ENCODE assay signal across 20 cellular contexts in genomic region chr5:8396756-8397155, GRCh38.
"Had no signal": no experiment of that assay in that cellular context is flagged by ENCODE, and none has a peak within 500 bp of the region (broad histone marks: within the 10 kb centered on the region; RNA-seq: fewer than 3 reads in every experiment).

No MANE protein-coding gene starts in this region.

- DNase-seq: activated CD4-positive, alpha-beta T cell treated with anti-CD3 and anti-CD28 coated beads for 36 hours; activated CD8-positive, alpha-beta memory T cell treated with anti-CD3 and anti-CD28 coated beads, Interleukin-2, amount 50 U/mL, for 4 hours; activated CD8-positive, alpha-beta T cell treated with anti-CD3 and anti-CD28 coated beads, Interleukin-2, amount 10 ng/mL, durations not matched to agents 7 days and 5 days; activated effector memory CD4-positive, alpha-beta T cell treated with anti-CD3 and anti-CD28 coated beads, Interleukin-2, amount 50 U/mL, for 16 hours; activated T-cell treated with anti-CD3 and anti-CD28 coated beads, Interleukin-2, amount 50 U/mL, for 48 hours; amniotic stem cell; effector memory CD8-positive, alpha-beta T cell; kidney; left ventricle myocardium inferior; mucosa of descending colon; natural killer cell; stomach; upper lobe of right lung had no signal

- H3K27ac ChIP-seq: left ventricle myocardium inferior, neutrophil, stomach, thoracic aorta, upper lobe of right lung had no signal

- H3K9me3 Mint-ChIP-seq: dendritic cell treated with granulocyte-macrophage colony-stimulating factor and Interleukin-4, amounts not matched to agents 40 ng/mL and 50 ng/mL, for 4 days had no signal

- H3K4me3 ChIP-seq: left ventricle myocardium inferior, mucosa of descending colon, stomach, thoracic aorta, upper lobe of right lung had no signal

- ATAC-seq: activated CD4-positive, alpha-beta T cell treated with anti-CD3 and anti-CD28 coated beads for 36 hours; activated CD8-positive, alpha-beta T cell treated with anti-CD3 and anti-CD28 coated beads, Interleukin-2, amount 10 ng/mL, durations not matched to agents 7 days and 5 days; effector memory CD8-positive, alpha-beta T cell; mucosa of descending colon; natural killer cell; SK-N-SH treated with all-trans-retinoic acid at 6 μM for 48 hours; upper lobe of right lung had no signal

- H3K4me1 Mint-ChIP-seq: activated CD4-positive, alpha-beta T cell treated with anti-CD3 and anti-CD28 coated beads for 36 hours; memory B cell; natural killer cell had no signal

- H3K9me3 ChIP-seq: left ventricle myocardium inferior, mucosa of descending colon, neutrophil, stomach, thoracic aorta, upper lobe of right lung had no signal

- FAIRE-seq: kidney had no signal

- H3K36me3 ChIP-seq: left ventricle myocardium inferior, neutrophil, stomach, thoracic aorta, upper lobe of right lung had no signal

- H3K27me3 Mint-ChIP-seq: activated CD4-positive, alpha-beta T cell treated with anti-CD3 and anti-CD28 coated beads for 36 hours; activated naive CD8-positive, alpha-beta T cell; dendritic cell treated with granulocyte-macrophage colony-stimulating factor and Interleukin-4, amounts not matched to agents 40 ng/mL and 50 ng/mL, for 4 days; effector memory CD8-positive, alpha-beta T cell had no signal

- H3K27me3 ChIP-seq: neutrophil, stomach, upper lobe of right lung had no signal

- H3K36me3 Mint-ChIP-seq: brain, memory B cell, natural killer cell had no signal

- H3K4me1 ChIP-seq: left ventricle myocardium inferior, stomach, upper lobe of right lung had no signal

- H3K4me3 Mint-ChIP-seq: activated CD4-positive, alpha-beta T cell treated with anti-CD3 and anti-CD28 coated beads for 36 hours; activated CD8-positive, alpha-beta T cell treated with anti-CD3 and anti-CD28 coated beads, Interleukin-2, amount 10 ng/mL, durations not matched to agents 7 days and 5 days; activated naive CD8-positive, alpha-beta T cell; brain; dendritic cell treated with granulocyte-macrophage colony-stimulating factor and Interleukin-4, amounts not matched to agents 40 ng/mL and 50 ng/mL, for 4 days; effector memory CD8-positive, alpha-beta T cell; memory B cell; natural killer cell had no signal

- H3K27ac Mint-ChIP-seq: activated CD4-positive, alpha-beta T cell treated with anti-CD3 and anti-CD28 coated beads for 36 hours; activated CD8-positive, alpha-beta T cell treated with anti-CD3 and anti-CD28 coated beads, Interleukin-2, amount 10 ng/mL, durations not matched to agents 7 days and 5 days; activated naive CD8-positive, alpha-beta T cell; brain; dendritic cell treated with granulocyte-macrophage colony-stimulating factor and Interleukin-4, amounts not matched to agents 40 ng/mL and 50 ng/mL, for 4 days; effector memory CD8-positive, alpha-beta T cell; memory B cell; natural killer cell had no signal
